20 cellular contexts compared by ENCODE assay signal in genomic region chr17:38653679-38654078, GRCh38. TPM values are rescaled to one million over a fixed set of nuclear protein-coding genes. Genes with fewer than 3 reads are reported as not detected.
DNase-seq lines count a peak whose midpoint lies in the region; ATAC-seq and TF ChIP-seq lines count a peak whose summit lies in the region.
"Had no signal": no experiment of that assay in that cellular context is flagged by ENCODE, and none has a peak within 500 bp of the region (broad histone marks: within the 10 kb centered on the region; RNA-seq: fewer than 3 reads in every experiment).

No MANE protein-coding gene starts in this region.

- no peak overlapping the region for H3K4me2 ChIP-seq in neural cell (ENCODE audit: low read length)
- no peak overlapping the region for H3K4me2 ChIP-seq in mesenchymal stem cell (ENCODE audit: low read length, poor library complexity, severe bottlenecking)

- H3K23ac ChIP-seq in mesenchymal stem cell (ENCODE audit: low read length in 2 of 2) = no peak overlapping the region

- H3K4me3 ChIP-seq in neural cell (ENCODE audit: low read length) (peak overlapping the region; percentile 32), mesenchymal stem cell (ENCODE audit: insufficient read depth in 1 of 2, low read depth in 1 of 2, low read length in 2 of 2) (no peak overlapping the region)
- H3K4me3 ChIP-seq: Peyer's patch, SJSA1 had no signal

- no peak overlapping the region for H2BK12ac ChIP-seq in mesenchymal stem cell (ENCODE audit: low read length in 2 of 2)

- TF ChIP-seq EP300 in neural cell (conservative IDR thresholded peaks at IDR 0.05; ENCODE audit: poor library complexity, severe bottlenecking) = no peak

- H3K9me3 Mint-ChIP-seq in stimulated activated naive CD8-positive, alpha-beta T cell treated with anti-CD3 and anti-CD28 coated beads, Interleukin-15, amount 100 ng/mL, for 72 hours = no peaks in the 10 kb centered on the region
- H3K9me3 Mint-ChIP-seq in activated T-helper 17 cell treated with anti-CD3 and anti-CD28 coated beads, Interleukin-2, amount 50 U/mL, for 72 hours = no peaks in the 10 kb centered on the region
- H3K9me3 Mint-ChIP-seq: IgD-negative memory B cell had no signal

- H3K36me3 Mint-ChIP-seq in activated T-helper 17 cell treated with anti-CD3 and anti-CD28 coated beads, Interleukin-2, amount 50 U/mL, for 72 hours (ENCODE audit: low read depth) = no peaks in the 10 kb centered on the region
- H3K36me3 Mint-ChIP-seq: IgD-negative memory B cell had no signal

- no peak for TF ChIP-seq RAD21 in neural cell (conservative IDR thresholded peaks at IDR 0.05)

- peaks cover 46% of the 10 kb centered on the region for H3K4me1 Mint-ChIP-seq in stimulated activated naive CD8-positive, alpha-beta T cell treated with anti-CD3 and anti-CD28 coated beads, Interleukin-15, amount 100 ng/mL, for 72 hours
- no peaks in the 10 kb centered on the region for H3K4me1 Mint-ChIP-seq in activated T-helper 17 cell treated with anti-CD3 and anti-CD28 coated beads, Interleukin-2, amount 50 U/mL, for 72 hours

- WGBS in mesenchymal stem cell = 79% methylated on average over 4 of the region's 5 CpGs

- H3K27ac ChIP-seq in neural cell (ENCODE audit: low read length) (peak overlapping the region; percentile 30), mesenchymal stem cell (ENCODE audit: low read length, poor library complexity, severe bottlenecking) (no peak overlapping the region)
- H3K27ac ChIP-seq: Peyer's patch, SJSA1 had no signal

- H3K9ac ChIP-seq in neural cell (ENCODE audit: low read length) (no peak overlapping the region), mesenchymal stem cell (ENCODE audit: low read length) (no peak overlapping the region)

- H4K20me1 ChIP-seq in neural cell (ENCODE audit: insufficient read depth) = no peaks in the 10 kb centered on the region

- H3K18ac ChIP-seq in mesenchymal stem cell (ENCODE audit: low read depth in 1 of 2, low read length in 2 of 2) = no peak overlapping the region

- H3K9me3 ChIP-seq in neural cell (ENCODE audit: low read length) = no peaks in the 10 kb centered on the region
- no peaks in the 10 kb centered on the region for H3K9me3 ChIP-seq in mesenchymal stem cell (ENCODE audit: control insufficient read depth, low read length)
- H3K9me3 ChIP-seq: Peyer's patch, SJSA1 had no signal

- peaks cover 14% of the 10 kb centered on the region for H3K27me3 Mint-ChIP-seq in stimulated activated naive CD8-positive, alpha-beta T cell treated with anti-CD3 and anti-CD28 coated beads, Interleukin-15, amount 100 ng/mL, for 72 hours
- H3K27me3 Mint-ChIP-seq in activated T-helper 17 cell treated with anti-CD3 and anti-CD28 coated beads, Interleukin-2, amount 50 U/mL, for 72 hours = peaks cover 28% of the 10 kb centered on the region

- no peaks in the 10 kb centered on the region for H3F3A ChIP-seq in neural cell (ENCODE audit: insufficient read depth, low read length, poor library complexity, severe bottlenecking)

- H3K79me1 ChIP-seq in mesenchymal stem cell (replicated peaks; ENCODE audit: low read length, poor library complexity, severe bottlenecking) = no peaks in the 10 kb centered on the region

- no peaks in the 10 kb centered on the region for H3K27me3 ChIP-seq in neural cell (ENCODE audit: insufficient read depth, low read depth, low read length)
- H3K27me3 ChIP-seq in mesenchymal stem cell (ENCODE audit: control insufficient read depth in 1 of 2, insufficient read depth in 1 of 2, low read length in 2 of 2) = peaks cover 47 to 49% of the 10 kb centered on the region in 2 experiments
- H3K27me3 ChIP-seq: Peyer's patch had no signal

- H2AFZ ChIP-seq in neural cell (ENCODE audit: low read depth, low read length) = no peak overlapping the region
- H2AFZ ChIP-seq in mesenchymal stem cell (ENCODE audit: low read depth, low read length) = no peak overlapping the region

- H4K8ac ChIP-seq in mesenchymal stem cell (ENCODE audit: low read length) = no peak overlapping the region

- H4K91ac ChIP-seq in mesenchymal stem cell (ENCODE audit: low read length) = no peak overlapping the region

- H2BK5ac ChIP-seq in mesenchymal stem cell (ENCODE audit: low read depth, low read length, poor library complexity, severe bottlenecking) = no peak overlapping the region

- no peak overlapping the region for H2BK120ac ChIP-seq in mesenchymal stem cell (ENCODE audit: low read depth, low read length)

- peak; percentile 65 for ATAC-seq in stimulated activated naive CD8-positive, alpha-beta T cell treated with anti-CD3 and anti-CD28 coated beads, Interleukin-15, amount 100 ng/mL, for 72 hours
- no peak for ATAC-seq in stimulated activated naive CD8-positive, alpha-beta T cell treated with anti-CD3 and anti-CD28 coated beads, Interleukin-15, Interleukin-2, amounts not matched to agents 100 U/mL and 50 U/mL, for 24 hours
- no peak for ATAC-seq in activated T-helper 17 cell treated with anti-CD3 and anti-CD28 coated beads, Interleukin-2, amount 50 U/mL, for 72 hours (replicated peaks)

- no peak overlapping the region for H3K14ac ChIP-seq in mesenchymal stem cell (ENCODE audit: low read length in 2 of 2)

- TF ChIP-seq CTCF in neural cell (IDR thresholded peaks at IDR 0.05; ENCODE audit: poor library complexity, severe bottlenecking) = no peak

- H3K9me2 ChIP-seq in neural cell (ENCODE audit: insufficient read depth, low read length) = no peaks in the 10 kb centered on the region

- peak overlapping the region; percentile 77 to 79 for H3K4me3 Mint-ChIP-seq in stimulated activated naive CD8-positive, alpha-beta T cell treated with anti-CD3 and anti-CD28 coated beads, Interleukin-15, amount 100 ng/mL, for 72 hours
- peak overlapping the region; percentile 48 for H3K4me3 Mint-ChIP-seq in activated T-helper 17 cell treated with anti-CD3 and anti-CD28 coated beads, Interleukin-2, amount 50 U/mL, for 72 hours

- H3K79me2 ChIP-seq in neural cell (replicated peaks; ENCODE audit: insufficient read depth, low read length) = no peaks in the 10 kb centered on the region

- H3K4ac ChIP-seq in mesenchymal stem cell (ENCODE audit: low read depth in 1 of 2, low read length in 2 of 2) = no peak overlapping the region

- no peak overlapping the region for H2BK15ac ChIP-seq in mesenchymal stem cell (ENCODE audit: low read depth, poor library complexity, severe bottlenecking)

- H2AK5ac ChIP-seq in mesenchymal stem cell (ENCODE audit: low read length, severe bottlenecking) = no peak overlapping the region

- H3K36me3 ChIP-seq in neural cell (ENCODE audit: insufficient read depth, low read length) (no peaks in the 10 kb centered on the region), mesenchymal stem cell (ENCODE audit: control insufficient read depth in 1 of 2, insufficient read depth in 2 of 2, low read depth in 1 of 2, low read length in 2 of 2) (no peaks in the 10 kb centered on the region)
- H3K36me3 ChIP-seq: Peyer's patch, SJSA1 had no signal

- no peak for DNase-seq in stimulated activated naive CD8-positive, alpha-beta T cell treated with anti-CD3 and anti-CD28 coated beads, Interleukin-15, amount 100 ng/mL, for 72 hours
- DNase-seq in stimulated activated naive CD8-positive, alpha-beta T cell treated with anti-CD3 and anti-CD28 coated beads, Interleukin-15, Interleukin-2, amounts not matched to agents 100 U/mL and 50 U/mL, for 24 hours = no peak
- DNase-seq in NCI-H774 (lab: John Stamatoyannopoulos, UW) (no peak), NCI-H526 treated with DMSO at 0.1 percent for 48 hours (lab: John Stamatoyannopoulos, UW) (no peak), inferior parietal cortex (ENCODE audit: extremely low spot score) (no peak), mesenchymal stem cell (no peak)
- DNase-seq: AML-193; NCI-H1105; NCI-H146; NCI-H2029; NCI-H2227 treated with DMSO at 0.1 percent for 48 hours; NCI-H510A; NCI-H748 treated with DMSO at 0.1 percent for 48 hours; NK-92 treated with Interleukin-12 subunit alpha and Interleukin-12 subunit beta, amount 100 ng/mL, for 24 hours; Peyer's patch had no signal

- no peak overlapping the region for H3K27ac Mint-ChIP-seq in stimulated activated naive CD8-positive, alpha-beta T cell treated with anti-CD3 and anti-CD28 coated beads, Interleukin-15, amount 100 ng/mL, for 72 hours
- no peak overlapping the region for H3K27ac Mint-ChIP-seq in activated T-helper 17 cell treated with anti-CD3 and anti-CD28 coated beads, Interleukin-2, amount 50 U/mL, for 72 hours
- H3K27ac Mint-ChIP-seq: IgD-negative memory B cell had no signal

- H3K4me1 ChIP-seq in mesenchymal stem cell (ENCODE audit: control insufficient read depth, insufficient read depth, low read depth, low read length) = peaks cover 8% of the 10 kb centered on the region
- H3K4me1 ChIP-seq: Peyer's patch, SJSA1 had no signal

RNA-seq across cellular contexts. Expression of gene EPOP, which starts 21.1 kb away (rescaled TPM):
- total RNA-seq in activated T-helper 17 cell treated with anti-CD3 and anti-CD28 coated beads, Interleukin-2, amount 50 U/mL, for 72 hours = 10 to 100 TPM; 29.6 to 39.1 TPM
- polyA plus RNA-seq in neural cell = 1.1 and 1.5 TPM in 2 replicates
- 2.2 and 2.3 TPM in 2 replicates for polyA minus RNA-seq in neural cell
- 0.47 TPM for polyA plus RNA-seq in mesenchymal stem cell (2013, experiment 1 of 2)
- 0.48 TPM for polyA plus RNA-seq in mesenchymal stem cell (2013, experiment 2 of 2)
- polyA plus RNA-seq: IgD-negative memory B cell had no signal

RNA-seq across cellular contexts. Expression of gene SRCIN1, which starts 47.9 kb away (rescaled TPM):
- total RNA-seq in activated T-helper 17 cell treated with anti-CD3 and anti-CD28 coated beads, Interleukin-2, amount 50 U/mL, for 72 hours = under 1 TPM in 1 of 2 donors, not detected in 1; 0.71 TPM
- polyA plus RNA-seq in neural cell = 18.0 and 22.8 TPM in 2 replicates
- polyA minus RNA-seq in neural cell = 52.8 and 59.2 TPM in 2 replicates
- 0.04 TPM for polyA plus RNA-seq in mesenchymal stem cell (2013, experiment 1 of 2)
- polyA plus RNA-seq in mesenchymal stem cell (2013, experiment 2 of 2) = not detected
- total RNA-seq: SJSA1 had no signal
- polyA plus RNA-seq: AG04450, IgD-negative memory B cell had no signal

RNA-seq across cellular contexts. Expression of gene MLLT6, which starts 51.4 kb away (rescaled TPM):
- 100 to 1,000 TPM; 232 to 395 TPM for total RNA-seq in activated T-helper 17 cell treated with anti-CD3 and anti-CD28 coated beads, Interleukin-2, amount 50 U/mL, for 72 hours
- 19.7 and 26.0 TPM in 2 replicates for polyA plus RNA-seq in neural cell
- 44.8 and 47.6 TPM in 2 replicates for polyA minus RNA-seq in neural cell
- 12.6 TPM for polyA plus RNA-seq in mesenchymal stem cell (2013, experiment 1 of 2)
- polyA plus RNA-seq in mesenchymal stem cell (2013, experiment 2 of 2) = 11.8 TPM
